1 cellular context compared by ENCODE assay signal in the genomic region with DNA sequence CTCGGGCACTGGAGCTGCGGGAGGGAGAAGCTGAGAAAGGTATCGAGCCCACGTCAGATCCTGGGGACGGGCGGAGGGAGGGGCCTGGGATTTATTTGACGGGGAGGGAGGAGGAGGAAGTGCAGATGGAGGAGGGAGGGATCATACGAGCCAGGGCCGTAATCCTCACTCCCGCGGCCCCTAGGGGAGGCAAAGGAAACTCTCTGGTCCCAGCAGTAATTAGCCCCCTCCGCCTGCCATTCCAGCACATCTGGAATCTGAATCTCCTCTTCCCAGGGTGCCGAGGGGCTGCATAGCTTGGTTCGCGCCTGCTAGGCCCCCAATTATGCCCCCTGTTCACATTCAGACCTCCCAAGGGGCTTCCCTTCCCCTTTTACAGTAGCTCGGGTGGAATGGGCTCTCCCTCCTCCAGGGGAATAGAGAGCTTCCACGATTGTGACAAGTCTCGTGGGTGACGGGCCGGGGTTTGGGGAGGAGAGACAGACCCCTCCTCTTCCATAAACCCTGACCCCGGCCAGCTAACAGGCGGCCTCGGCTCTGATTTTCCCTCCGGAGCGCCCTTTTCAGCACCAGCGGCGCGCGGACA.
TF ChIP-seq lines count a peak whose summit lies in the region.

A gene (minus strand): TSS at position 35 of the 586 bp plus-strand sequence. CDS start 531 bp downstream, outside the sequence.

TF ChIP-seq in HEK293, 187 proteins besides CTCF, POLR2A, EP300 and RAD21 (continued from another document):
- TF ChIP-seq ZNF473 (tag by site-specific recombination; IDR thresholded peaks at IDR 0.05): no peak
- TF ChIP-seq, protein P1, sequence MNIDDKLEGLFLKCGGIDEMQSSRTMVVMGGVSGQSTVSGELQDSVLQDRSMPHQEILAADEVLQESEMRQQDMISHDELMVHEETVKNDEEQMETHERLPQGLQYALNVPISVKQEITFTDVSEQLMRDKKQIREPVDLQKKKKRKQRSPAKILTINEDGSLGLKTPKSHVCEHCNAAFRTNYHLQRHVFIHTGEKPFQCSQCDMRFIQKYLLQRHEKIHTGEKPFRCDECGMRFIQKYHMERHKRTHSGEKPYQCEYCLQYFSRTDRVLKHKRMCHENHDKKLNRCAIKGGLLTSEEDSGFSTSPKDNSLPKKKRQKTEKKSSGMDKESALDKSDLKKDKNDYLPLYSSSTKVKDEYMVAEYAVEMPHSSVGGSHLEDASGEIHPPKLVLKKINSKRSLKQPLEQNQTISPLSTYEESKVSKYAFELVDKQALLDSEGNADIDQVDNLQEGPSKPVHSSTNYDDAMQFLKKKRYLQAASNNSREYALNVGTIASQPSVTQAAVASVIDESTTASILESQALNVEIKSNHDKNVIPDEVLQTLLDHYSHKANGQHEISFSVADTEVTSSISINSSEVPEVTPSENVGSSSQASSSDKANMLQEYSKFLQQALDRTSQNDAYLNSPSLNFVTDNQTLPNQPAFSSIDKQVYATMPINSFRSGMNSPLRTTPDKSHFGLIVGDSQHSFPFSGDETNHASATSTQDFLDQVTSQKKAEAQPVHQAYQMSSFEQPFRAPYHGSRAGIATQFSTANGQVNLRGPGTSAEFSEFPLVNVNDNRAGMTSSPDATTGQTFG (tag by site-specific recombination; IDR thresholded peaks at IDR 0.05; ENCODE audit: borderline replicate concordance): no peak
- TF ChIP-seq, protein P2, sequence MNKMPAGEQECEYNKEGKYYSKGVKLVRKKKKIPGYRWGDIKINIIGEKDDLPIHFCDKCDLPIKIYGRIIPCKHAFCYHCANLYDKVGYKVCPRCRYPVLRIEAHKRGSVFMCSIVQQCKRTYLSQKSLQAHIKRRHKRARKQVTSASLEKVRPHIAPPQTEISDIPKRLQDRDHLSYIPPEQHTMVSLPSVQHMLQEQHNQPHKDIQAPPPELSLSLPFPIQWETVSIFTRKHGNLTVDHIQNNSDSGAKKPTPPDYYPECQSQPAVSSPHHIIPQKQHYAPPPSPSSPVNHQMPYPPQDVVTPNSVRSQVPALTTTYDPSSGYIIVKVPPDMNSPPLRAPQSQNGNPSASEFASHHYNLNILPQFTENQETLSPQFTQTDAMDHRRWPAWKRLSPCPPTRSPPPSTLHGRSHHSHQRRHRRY (tag by site-specific recombination; IDR thresholded peaks at IDR 0.05): no peak
- TF ChIP-seq, protein P3, sequence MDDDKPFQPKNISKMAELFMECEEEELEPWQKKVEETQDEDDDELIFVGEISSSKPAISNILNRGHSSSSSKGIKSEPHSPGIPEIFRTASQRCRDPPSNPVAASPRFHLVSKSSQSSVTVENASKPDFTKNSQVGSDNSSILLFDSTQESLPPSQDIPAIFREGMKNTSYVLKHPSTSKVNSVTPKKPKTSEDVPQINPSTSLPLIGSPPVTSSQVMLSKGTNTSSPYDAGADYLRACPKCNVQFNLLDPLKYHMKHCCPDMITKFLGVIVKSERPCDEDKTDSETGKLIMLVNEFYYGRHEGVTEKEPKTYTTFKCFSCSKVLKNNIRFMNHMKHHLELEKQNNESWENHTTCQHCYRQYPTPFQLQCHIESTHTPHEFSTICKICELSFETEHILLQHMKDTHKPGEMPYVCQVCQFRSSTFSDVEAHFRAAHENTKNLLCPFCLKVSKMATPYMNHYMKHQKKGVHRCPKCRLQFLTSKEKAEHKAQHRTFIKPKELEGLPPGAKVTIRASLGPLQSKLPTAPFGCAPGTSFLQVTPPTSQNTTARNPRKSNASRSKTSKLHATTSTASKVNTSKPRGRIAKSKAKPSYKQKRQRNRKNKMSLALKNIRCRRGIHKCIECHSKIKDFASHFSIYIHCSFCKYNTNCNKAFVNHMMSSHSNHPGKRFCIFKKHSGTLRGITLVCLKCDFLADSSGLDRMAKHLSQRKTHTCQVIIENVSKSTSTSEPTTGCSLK (tag by site-specific recombination; IDR thresholded peaks at IDR 0.05): no peak
- TF ChIP-seq, protein P4, sequence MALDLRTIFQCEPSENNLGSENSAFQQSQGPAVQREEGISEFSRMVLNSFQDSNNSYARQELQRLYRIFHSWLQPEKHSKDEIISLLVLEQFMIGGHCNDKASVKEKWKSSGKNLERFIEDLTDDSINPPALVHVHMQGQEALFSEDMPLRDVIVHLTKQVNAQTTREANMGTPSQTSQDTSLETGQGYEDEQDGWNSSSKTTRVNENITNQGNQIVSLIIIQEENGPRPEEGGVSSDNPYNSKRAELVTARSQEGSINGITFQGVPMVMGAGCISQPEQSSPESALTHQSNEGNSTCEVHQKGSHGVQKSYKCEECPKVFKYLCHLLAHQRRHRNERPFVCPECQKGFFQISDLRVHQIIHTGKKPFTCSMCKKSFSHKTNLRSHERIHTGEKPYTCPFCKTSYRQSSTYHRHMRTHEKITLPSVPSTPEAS (tag by site-specific recombination; IDR thresholded peaks at IDR 0.05): no peak
- no peak for TF ChIP-seq ZNF423 (tag by site-specific recombination; IDR thresholded peaks at IDR 0.05)
- TF ChIP-seq ZNF138 (tag by site-specific recombination; IDR thresholded peaks at IDR 0.05; ENCODE audit: borderline replicate concordance): no peak
- no peak for TF ChIP-seq ZNF544 (tag by site-specific recombination; IDR thresholded peaks at IDR 0.05)
- TF ChIP-seq HOXD13 (CRISPR knock-in tag; IDR thresholded peaks at IDR 0.05; ENCODE audit: borderline replicate concordance): no peak
- peak; percentile 93 for TF ChIP-seq ZNF121 (tag by site-specific recombination; IDR thresholded peaks at IDR 0.05)
- no peak for TF ChIP-seq ZNF155 (tag by site-specific recombination; IDR thresholded peaks at IDR 0.05)
- TF ChIP-seq WT1 (tag by site-specific recombination; IDR thresholded peaks at IDR 0.05): peak; percentile 65; the same call in 1 of the 2 replicates
- TF ChIP-seq ZNF76 (tag by site-specific recombination; IDR thresholded peaks at IDR 0.05; ENCODE audit: borderline replicate concordance, low read depth): no peak
- TF ChIP-seq, protein P5, sequence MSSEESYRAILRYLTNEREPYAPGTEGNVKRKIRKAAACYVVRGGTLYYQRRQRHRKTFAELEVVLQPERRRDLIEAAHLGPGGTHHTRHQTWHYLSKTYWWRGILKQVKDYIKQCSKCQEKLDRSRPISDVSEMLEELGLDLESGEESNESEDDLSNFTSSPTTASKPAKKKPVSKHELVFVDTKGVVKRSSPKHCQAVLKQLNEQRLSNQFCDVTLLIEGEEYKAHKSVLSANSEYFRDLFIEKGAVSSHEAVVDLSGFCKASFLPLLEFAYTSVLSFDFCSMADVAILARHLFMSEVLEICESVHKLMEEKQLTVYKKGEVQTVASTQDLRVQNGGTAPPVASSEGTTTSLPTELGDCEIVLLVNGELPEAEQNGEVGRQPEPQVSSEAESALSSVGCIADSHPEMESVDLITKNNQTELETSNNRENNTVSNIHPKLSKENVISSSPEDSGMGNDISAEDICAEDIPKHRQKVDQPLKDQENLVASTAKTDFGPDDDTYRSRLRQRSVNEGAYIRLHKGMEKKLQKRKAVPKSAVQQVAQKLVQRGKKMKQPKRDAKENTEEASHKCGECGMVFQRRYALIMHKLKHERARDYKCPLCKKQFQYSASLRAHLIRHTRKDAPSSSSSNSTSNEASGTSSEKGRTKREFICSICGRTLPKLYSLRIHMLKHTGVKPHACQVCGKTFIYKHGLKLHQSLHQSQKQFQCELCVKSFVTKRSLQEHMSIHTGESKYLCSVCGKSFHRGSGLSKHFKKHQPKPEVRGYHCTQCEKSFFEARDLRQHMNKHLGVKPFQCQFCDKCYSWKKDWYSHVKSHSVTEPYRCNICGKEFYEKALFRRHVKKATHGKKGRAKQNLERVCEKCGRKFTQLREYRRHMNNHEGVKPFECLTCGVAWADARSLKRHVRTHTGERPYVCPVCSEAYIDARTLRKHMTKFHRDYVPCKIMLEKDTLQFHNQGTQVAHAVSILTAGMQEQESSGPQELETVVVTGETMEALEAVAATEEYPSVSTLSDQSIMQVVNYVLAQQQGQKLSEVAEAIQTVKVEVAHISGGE (tag by site-specific recombination; conservative IDR thresholded peaks at IDR 0.05; ENCODE audit: low read depth): peak; percentile 73
- peak; percentile 53; the same call in 1 of the 2 replicates for TF ChIP-seq ZBTB17 (tag by site-specific recombination; IDR thresholded peaks at IDR 0.05)
- TF ChIP-seq ZFP41 (tag by site-specific recombination; IDR thresholded peaks at IDR 0.05; ENCODE audit: borderline replicate concordance): no peak
- no peak for TF ChIP-seq ZNF202 (tag by site-specific recombination; IDR thresholded peaks at IDR 0.05; ENCODE audit: borderline replicate concordance)
- no peak for TF ChIP-seq TRIM28 (IDR thresholded peaks at IDR 0.05; ENCODE audit: borderline replicate concordance, low read length)
- peak; percentile 68 for TF ChIP-seq GLIS1 (tag by site-specific recombination; IDR thresholded peaks at IDR 0.05)
- TF ChIP-seq ZFHX2 (tag by site-specific recombination; conservative IDR thresholded peaks at IDR 0.05): no peak
- TF ChIP-seq ZNF239 (tag by site-specific recombination; IDR thresholded peaks at IDR 0.05): no peak
- TF ChIP-seq ZNF133 (tag by site-specific recombination; IDR thresholded peaks at IDR 0.05): no peak
- TF ChIP-seq, protein P6, sequence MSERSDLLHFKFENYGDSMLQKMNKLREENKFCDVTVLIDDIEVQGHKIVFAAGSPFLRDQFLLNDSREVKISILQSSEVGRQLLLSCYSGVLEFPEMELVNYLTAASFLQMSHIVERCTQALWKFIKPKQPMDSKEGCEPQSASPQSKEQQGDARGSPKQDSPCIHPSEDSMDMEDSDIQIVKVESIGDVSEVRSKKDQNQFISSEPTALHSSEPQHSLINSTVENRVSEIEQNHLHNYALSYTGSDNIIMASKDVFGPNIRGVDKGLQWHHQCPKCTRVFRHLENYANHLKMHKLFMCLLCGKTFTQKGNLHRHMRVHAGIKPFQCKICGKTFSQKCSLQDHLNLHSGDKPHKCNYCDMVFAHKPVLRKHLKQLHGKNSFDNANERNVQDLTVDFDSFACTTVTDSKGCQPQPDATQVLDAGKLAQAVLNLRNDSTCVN (tag by site-specific recombination; optimal IDR thresholded peaks at IDR 0.05): peak; percentile 66
- TF ChIP-seq ZNF292 (tag by site-specific recombination; IDR thresholded peaks at IDR 0.05; ENCODE audit: borderline replicate concordance, low read depth): no peak
- TF ChIP-seq ZNF677 (tag by site-specific recombination; IDR thresholded peaks at IDR 0.05): no peak
- TF ChIP-seq SP2 (tag by site-specific recombination; IDR thresholded peaks at IDR 0.05): peak; percentile 94
- no peak for TF ChIP-seq ZNF510 (tag by site-specific recombination; IDR thresholded peaks at IDR 0.05; ENCODE audit: insufficient replicate concordance)
- TF ChIP-seq ZNF548 (tag by site-specific recombination; IDR thresholded peaks at IDR 0.05): no peak
- TF ChIP-seq ZIC2 (tag by site-specific recombination; IDR thresholded peaks at IDR 0.05): 0 out of 2 replicates have a peak, but pooled peaks have one; percentile 34
- TF ChIP-seq, protein P7, sequence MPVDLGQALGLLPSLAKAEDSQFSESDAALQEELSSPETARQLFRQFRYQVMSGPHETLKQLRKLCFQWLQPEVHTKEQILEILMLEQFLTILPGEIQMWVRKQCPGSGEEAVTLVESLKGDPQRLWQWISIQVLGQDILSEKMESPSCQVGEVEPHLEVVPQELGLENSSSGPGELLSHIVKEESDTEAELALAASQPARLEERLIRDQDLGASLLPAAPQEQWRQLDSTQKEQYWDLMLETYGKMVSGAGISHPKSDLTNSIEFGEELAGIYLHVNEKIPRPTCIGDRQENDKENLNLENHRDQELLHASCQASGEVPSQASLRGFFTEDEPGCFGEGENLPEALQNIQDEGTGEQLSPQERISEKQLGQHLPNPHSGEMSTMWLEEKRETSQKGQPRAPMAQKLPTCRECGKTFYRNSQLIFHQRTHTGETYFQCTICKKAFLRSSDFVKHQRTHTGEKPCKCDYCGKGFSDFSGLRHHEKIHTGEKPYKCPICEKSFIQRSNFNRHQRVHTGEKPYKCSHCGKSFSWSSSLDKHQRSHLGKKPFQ (tag by site-specific recombination; IDR thresholded peaks at IDR 0.05): no peak
- no peak for TF ChIP-seq ZNF585B (tag by site-specific recombination; IDR thresholded peaks at IDR 0.05)
- TF ChIP-seq KLF9 (tag by site-specific recombination; IDR thresholded peaks at IDR 0.05; ENCODE audit: low read depth): no peak
- TF ChIP-seq ZNF354C (tag by site-specific recombination; IDR thresholded peaks at IDR 0.05; ENCODE audit: borderline replicate concordance, low read depth): no peak
- TF ChIP-seq, protein P8, sequence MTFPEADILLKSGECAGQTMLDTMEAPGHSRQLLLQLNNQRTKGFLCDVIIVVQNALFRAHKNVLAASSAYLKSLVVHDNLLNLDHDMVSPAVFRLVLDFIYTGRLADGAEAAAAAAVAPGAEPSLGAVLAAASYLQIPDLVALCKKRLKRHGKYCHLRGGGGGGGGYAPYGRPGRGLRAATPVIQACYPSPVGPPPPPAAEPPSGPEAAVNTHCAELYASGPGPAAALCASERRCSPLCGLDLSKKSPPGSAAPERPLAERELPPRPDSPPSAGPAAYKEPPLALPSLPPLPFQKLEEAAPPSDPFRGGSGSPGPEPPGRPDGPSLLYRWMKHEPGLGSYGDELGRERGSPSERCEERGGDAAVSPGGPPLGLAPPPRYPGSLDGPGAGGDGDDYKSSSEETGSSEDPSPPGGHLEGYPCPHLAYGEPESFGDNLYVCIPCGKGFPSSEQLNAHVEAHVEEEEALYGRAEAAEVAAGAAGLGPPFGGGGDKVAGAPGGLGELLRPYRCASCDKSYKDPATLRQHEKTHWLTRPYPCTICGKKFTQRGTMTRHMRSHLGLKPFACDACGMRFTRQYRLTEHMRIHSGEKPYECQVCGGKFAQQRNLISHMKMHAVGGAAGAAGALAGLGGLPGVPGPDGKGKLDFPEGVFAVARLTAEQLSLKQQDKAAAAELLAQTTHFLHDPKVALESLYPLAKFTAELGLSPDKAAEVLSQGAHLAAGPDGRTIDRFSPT (tag by site-specific recombination; IDR thresholded peaks at IDR 0.05): no peak
TF ChIP-seq in HEK293: peak in this region for 38.
